20 cellular contexts compared by ENCODE assay signal in genomic region chr9:131826966-131827525, GRCh38.
A peak's percentile ranks its signal among the peaks of the same experiment; 100 is the strongest.
DNase-seq lines count a peak whose midpoint lies in the region; ATAC-seq, FAIRE-seq and TF ChIP-seq lines count a peak whose summit lies in the region.
"Had no signal": no experiment of that assay in that cellular context is flagged by ENCODE, and none has a peak within 500 bp of the region (broad histone marks: within the 10 kb centered on the region; RNA-seq: fewer than 3 reads in every experiment).

No MANE protein-coding gene starts in this region.

- no peaks in the 10 kb centered on the region for H3K23me2 ChIP-seq in H1 (ENCODE audit: low read depth, low read length)

- 83% methylated on average over 9 of the region's 9 CpGs; no CpG with 5 or more reads in 1 of the 2 experiments for WGBS in H1 (ENCODE audit: extremely low coverage in 1 of 2, insufficient coverage in 1 of 2, insufficient read length in 1 of 2, insufficient replicate concordance in 2 of 2, low coverage in 1 of 2, low lambda C conversion rate in 2 of 2, missing lambda C conversion rate in 1 of 2), 2 experiments

- no peak overlapping the region for H2BK15ac ChIP-seq in H1 (ENCODE audit: low read length)

- no peak for TF ChIP-seq POLR2A in H1 (IDR thresholded peaks at IDR 0.05; ENCODE audit: control extremely low read depth in 1 of 2, low read depth in 2 of 2, low read length in 2 of 2)

- peak; percentile 19 for FAIRE-seq in H1 (lab: Jason Lieb, UNC)
- FAIRE-seq: HTR-8/SVneo had no signal

- H3K4me2 ChIP-seq in PC-3 (ENCODE audit: low read length) (no peak overlapping the region), H1 (ENCODE audit: insufficient read depth in 1 of 2, low read depth in 2 of 2, low read length in 2 of 2) (no peak overlapping the region), osteoblast (ENCODE audit: insufficient read depth, low read length) (no peak overlapping the region)
- H3K4me2 ChIP-seq: SK-N-SH had no signal

- no peak overlapping the region for H3K4ac ChIP-seq in H1 (replicated peaks; ENCODE audit: insufficient read length, low read depth, low read length)

- no peak overlapping the region for H2BK20ac ChIP-seq in H1 (ENCODE audit: low read length)

- no peak overlapping the region for H3K14ac ChIP-seq in H1 (ENCODE audit: insufficient read length)

- DNase-seq in DMS79 (lab: John Stamatoyannopoulos, UW) = peak; percentile 2
- DNase-seq in DMS79 treated with DMSO at 0.1 percent for 48 hours (lab: John Stamatoyannopoulos, UW) = no peak
- peak; percentile 65 for DNase-seq in PC-3
- no peak for DNase-seq in H1 (ENCODE audit: low read depth in 1 of 2, low spot score in 2 of 2)
- DNase-seq in osteoblast (ENCODE audit: insufficient read length, low spot score, missing footprints) = peak; percentile 42
- no peak for DNase-seq in NOMO-1 treated with DMSO at 0.1 percent for 48 hours (lab: John Stamatoyannopoulos, UW; ENCODE audit: unreplicated experiment)
- DNase-seq in colonic mucosa = no peak
- no peak for DNase-seq in left colon
- DNase-seq: DMS 273 treated with DMSO at 0.1 percent for 48 hours, H7, NCI-H1092, NCI-H146, NCI-H2081, NCI-H510A treated with DMSO at 0.1 percent for 48 hours, Peyer's patch, SHP77, SK-N-SH had no signal

- no peak overlapping the region for H2BK12ac ChIP-seq in H1 (ENCODE audit: low read depth, low read length)

- H3K27me3 ChIP-seq in PC-3 (ENCODE audit: low read length) (no peaks in the 10 kb centered on the region), H1 (replicated peaks in 1 of 4; ENCODE audit: control insufficient read depth in 3 of 4, extremely low read depth in 1 of 4, insufficient read depth in 3 of 4, low read length in 3 of 4) (no peaks in the 10 kb centered on the region), osteoblast (ENCODE audit: insufficient read depth, low read length) (peaks cover 44% of the 10 kb centered on the region), colonic mucosa (no peaks in the 10 kb centered on the region)
- H3K27me3 ChIP-seq: Peyer's patch had no signal

- TF ChIP-seq CTCF in PC-3 (conservative IDR thresholded peaks at IDR 0.05; ENCODE audit: low read depth, low read length) (no peak), H1 (IDR thresholded peaks at IDR 0.05; ENCODE audit: control extremely low read depth in 1 of 3, insufficient read depth in 1 of 3, low read depth in 1 of 3, low read length in 3 of 3) (no peak), osteoblast (IDR thresholded peaks at IDR 0.05; ENCODE audit: extremely low read depth, low read depth, low read length) (no peak), colonic mucosa (IDR thresholded peaks at IDR 0.05) (no peak)

- H2BK120ac ChIP-seq in H1 (replicated peaks; ENCODE audit: low read depth, low read length) = no peak overlapping the region

- no peak overlapping the region for H3K56ac ChIP-seq in H1 (replicated peaks; ENCODE audit: insufficient read length, low read depth, low read length)

- H2AK5ac ChIP-seq in H1 (ENCODE audit: low read depth, low read length) = no peak overlapping the region

- H3K9ac ChIP-seq in PC-3 (ENCODE audit: low read length) (no peak overlapping the region), H1 (replicated peaks in 1 of 4; ENCODE audit: extremely low read depth in 1 of 4, low read depth in 3 of 4, low read length in 3 of 4) (no peak overlapping the region), colonic mucosa (ENCODE audit: low read depth in 2 of 2, low read length in 2 of 2) (no peak overlapping the region)
- H3K9ac ChIP-seq: SK-N-SH had no signal

- no TSS peak for BruUV-seq in PC-3 (replicated peaks; lab: Mats Ljungman, UMichigan)

- ATAC-seq in PC-3 = peak; percentile 91
- ATAC-seq in left colon = no peak

- H3K9me3 ChIP-seq in PC-3 (ENCODE audit: low read length) (no peaks in the 10 kb centered on the region), H1 (ENCODE audit: insufficient read depth in 2 of 2, low read depth in 1 of 2, low read length in 1 of 2) (no peaks in the 10 kb centered on the region), osteoblast (ENCODE audit: low read depth, low read length) (no peaks in the 10 kb centered on the region), colonic mucosa (no peaks in the 10 kb centered on the region)
- H3K9me3 ChIP-seq: Peyer's patch, SK-N-SH had no signal

- H4K91ac ChIP-seq in H1 (replicated peaks; ENCODE audit: insufficient read length, low read length) = no peak overlapping the region

- no peaks in the 10 kb centered on the region for H3K79me2 ChIP-seq in PC-3 (ENCODE audit: low read length)
- no peaks in the 10 kb centered on the region for H3K79me2 ChIP-seq in H1 (ENCODE audit: control insufficient read depth in 1 of 2, insufficient read depth in 2 of 2, low read length in 2 of 2)
- H3K79me2 ChIP-seq in osteoblast (ENCODE audit: insufficient read depth, low read length) = no peaks in the 10 kb centered on the region

- intact Hi-C loops in PC-3 (cut with micrococcal nuclease) = no loop called here
- intact Hi-C loops in colonic mucosa (cut with DNase I) = no loop called here
- intact Hi-C loops in left colon (cut with DNase I, micrococcal nuclease) = no loop called here

- H3K23ac ChIP-seq in H1 (ENCODE audit: insufficient read length) = no peak overlapping the region

- H3K79me1 ChIP-seq in H1 (ENCODE audit: low read depth, low read length) = no peaks in the 10 kb centered on the region

- H4K20me1 ChIP-seq in PC-3 (ENCODE audit: low read length) = no peaks in the 10 kb centered on the region
- no peaks in the 10 kb centered on the region for H4K20me1 ChIP-seq in H1 (replicated peaks in 1 of 2; ENCODE audit: control insufficient read depth in 1 of 2, insufficient read depth in 2 of 2, low read length in 2 of 2)
- no peaks in the 10 kb centered on the region for H4K20me1 ChIP-seq in osteoblast (ENCODE audit: insufficient read depth, low read length)

- POLR2A ChIA-PET in PC-3 (lab: Charles Lee; ENCODE audit: unreplicated experiment) (no interaction called here), H1 (lab: Charles Lee; ENCODE audit: partially characterized antibody) (no interaction called here)

- no peaks in the 10 kb centered on the region for H3F3A ChIP-seq in PC-3 (ENCODE audit: low read length, unreplicated experiment)

- no peak overlapping the region for H4K5ac ChIP-seq in H1 (ENCODE audit: insufficient read length, low read depth, low read length)

- H3K18ac ChIP-seq in H1 (ENCODE audit: extremely low read depth, low read length) = no peak overlapping the region

- TF ChIP-seq RAD21 in H1 (IDR thresholded peaks at IDR 0.05 in 1 of 2, conservative IDR thresholded peaks at IDR 0.05 in 1 of 2; ENCODE audit: low read depth in 2 of 2, low read length in 2 of 2) = no peak

- no peak overlapping the region for H2BK5ac ChIP-seq in H1 (ENCODE audit: low read depth, low read length)

- no peak for TF ChIP-seq EP300 in H1 (IDR thresholded peaks at IDR 0.05; ENCODE audit: borderline replicate concordance in 1 of 2, low read depth in 2 of 2, low read length in 2 of 2)

- CTCF ChIA-PET in PC-3 (lab: Charles Lee) (no interaction called here), H1 (lab: Charles Lee; ENCODE audit: partially characterized antibody) (interaction anchor here (2.1 to 4.9 kb wide), 4 partner anchors 11 to 128 kb away, joined by 5 to 17 read pairs (median 10); no protein-coding TSS in a partner anchor)

- H4K8ac ChIP-seq in H1 (ENCODE audit: extremely low read depth, insufficient read depth, low read length) = no peak overlapping the region

- no peaks in the 10 kb centered on the region for H3K36me3 ChIP-seq in PC-3 (ENCODE audit: low read depth, low read length)
- H3K36me3 ChIP-seq in H1 (ENCODE audit: control insufficient read depth in 2 of 4, insufficient read depth in 4 of 4, low read length in 3 of 4) = no peaks in the 10 kb centered on the region
- no peaks in the 10 kb centered on the region for H3K36me3 ChIP-seq in osteoblast (ENCODE audit: insufficient read depth, low read length)
- no peaks in the 10 kb centered on the region for H3K36me3 ChIP-seq in colonic mucosa
- H3K36me3 ChIP-seq: Peyer's patch had no signal

- H2AFZ ChIP-seq in PC-3 (ENCODE audit: low read length) (no peak overlapping the region), H1 (ENCODE audit: low read length) (no peak overlapping the region), osteoblast (ENCODE audit: low read length) (no peak overlapping the region)

- H3K27ac ChIP-seq in PC-3 (ENCODE audit: low read length) (no peak overlapping the region), H1 (ENCODE audit: low read depth, low read length) (no peak overlapping the region), osteoblast (ENCODE audit: low read depth, low read length) (no peak overlapping the region), colonic mucosa (no peak overlapping the region)
- H3K27ac ChIP-seq: 22Rv1, C4-2B, Peyer's patch had no signal

- H3K4me1 ChIP-seq in PC-3 (ENCODE audit: insufficient read depth, low read length) (peaks cover 4% of the 10 kb centered on the region), H1 (replicated peaks in 1 of 4; ENCODE audit: control insufficient read depth in 3 of 4, insufficient read depth in 4 of 4, low read length in 3 of 4) (no peaks in the 10 kb centered on the region), osteoblast (ENCODE audit: insufficient read depth, low read length) (no peaks in the 10 kb centered on the region), colonic mucosa (no peaks in the 10 kb centered on the region)
- H3K4me1 ChIP-seq: Peyer's patch had no signal

- H3K4me3 ChIP-seq in PC-3 (ENCODE audit: low read length) = no peak overlapping the region
- no peak overlapping the region for H3K4me3 ChIP-seq in H1 (ENCODE audit: extremely low read depth in 1 of 4, insufficient read depth in 2 of 4, low read depth in 3 of 4, low read length in 4 of 4)
- H3K4me3 ChIP-seq in osteoblast (ENCODE audit: insufficient read depth, low read length) = no peak overlapping the region
- H3K4me3 ChIP-seq in colonic mucosa = no peak overlapping the region
- H3K4me3 ChIP-seq: Peyer's patch had no signal

- no peaks in the 10 kb centered on the region for H3K9me2 ChIP-seq in PC-3 (replicated peaks; ENCODE audit: low read length)
- H3K9me2 ChIP-seq: SK-N-SH had no signal

TF ChIP-seq in H1, 55 proteins besides CTCF, POLR2A, EP300 and RAD21:
- TF ChIP-seq E2F6 (IDR thresholded peaks at IDR 0.05) (no peak), JUND (IDR thresholded peaks at IDR 0.05; ENCODE audit: low read length) (no peak), GABPA (IDR thresholded peaks at IDR 0.05; ENCODE audit: borderline replicate concordance, insufficient read depth, low read length) (no peak), HDAC6 (IDR thresholded peaks at IDR 0.05; ENCODE audit: low read depth, low read length) (no peak), CBX8 (IDR thresholded peaks at IDR 0.05; ENCODE audit: borderline replicate concordance, low read depth, low read length) (no peak), EZH2 (IDR thresholded peaks at IDR 0.05; ENCODE audit: low read depth, low read length, severe bottlenecking) (no peak), CHD2 (IDR thresholded peaks at IDR 0.05; ENCODE audit: low read length) (no peak)
TF ChIP-seq in H1: peak in this region for 0.

Comparison
In these comparisons a context has a peak if more than half of its experiments do, and no peak if none do; other contexts are left out.
1. DNase-seq: peak in DMS79 (single experiment), PC-3 (single experiment) and osteoblast (single experiment); none in DMS79 treated with DMSO at 0.1 percent for 48 hours (single experiment), H1 (0 of 2), NOMO-1 treated with DMSO at 0.1 percent for 48 hours (single experiment), colonic mucosa (single experiment) and left colon (0 of 2).